In genomic region chr6:125077453-125077852, GRCh38 we compare ENCODE assay signal across 1 cellular context.
TF ChIP-seq lines count a peak whose summit lies in the region.

No MANE protein-coding gene starts in this region.

TF ChIP-seq in GM23338, 12 proteins besides CTCF, POLR2A, EP300 and RAD21:
- TF ChIP-seq ZNF462 (CRISPR knock-in tag; IDR thresholded peaks at IDR 0.05) (no peak), NANOG (IDR thresholded peaks at IDR 0.05; ENCODE audit: borderline replicate concordance) (no peak), REST (IDR thresholded peaks at IDR 0.05; ENCODE audit: unreplicated experiment) (no peak), ZNF331 (CRISPR knock-in tag; IDR thresholded peaks at IDR 0.05; ENCODE audit: low read depth) (no peak), EZH2phosphoT487 (IDR thresholded peaks at IDR 0.05; ENCODE audit: unreplicated experiment) (no peak), JUNB (IDR thresholded peaks at IDR 0.05; ENCODE audit: unreplicated experiment) (no peak), POLR2AphosphoS5 (IDR thresholded peaks at IDR 0.05; ENCODE audit: low read depth) (no peak), CREB1 (CRISPR knock-in tag; IDR thresholded peaks at IDR 0.05; ENCODE audit: low read depth) (no peak), STAT1 (IDR thresholded peaks at IDR 0.05; ENCODE audit: unreplicated experiment) (no peak), EZH2 (IDR thresholded peaks at IDR 0.05; ENCODE audit: low read depth, unreplicated experiment) (no peak), ETS1 (IDR thresholded peaks at IDR 0.05) (no peak), ZNF114 (CRISPR knock-in tag; IDR thresholded peaks at IDR 0.05) (no peak)
